Comparison of ENCODE assay signal across 9 cellular contexts in the genomic region with DNA sequence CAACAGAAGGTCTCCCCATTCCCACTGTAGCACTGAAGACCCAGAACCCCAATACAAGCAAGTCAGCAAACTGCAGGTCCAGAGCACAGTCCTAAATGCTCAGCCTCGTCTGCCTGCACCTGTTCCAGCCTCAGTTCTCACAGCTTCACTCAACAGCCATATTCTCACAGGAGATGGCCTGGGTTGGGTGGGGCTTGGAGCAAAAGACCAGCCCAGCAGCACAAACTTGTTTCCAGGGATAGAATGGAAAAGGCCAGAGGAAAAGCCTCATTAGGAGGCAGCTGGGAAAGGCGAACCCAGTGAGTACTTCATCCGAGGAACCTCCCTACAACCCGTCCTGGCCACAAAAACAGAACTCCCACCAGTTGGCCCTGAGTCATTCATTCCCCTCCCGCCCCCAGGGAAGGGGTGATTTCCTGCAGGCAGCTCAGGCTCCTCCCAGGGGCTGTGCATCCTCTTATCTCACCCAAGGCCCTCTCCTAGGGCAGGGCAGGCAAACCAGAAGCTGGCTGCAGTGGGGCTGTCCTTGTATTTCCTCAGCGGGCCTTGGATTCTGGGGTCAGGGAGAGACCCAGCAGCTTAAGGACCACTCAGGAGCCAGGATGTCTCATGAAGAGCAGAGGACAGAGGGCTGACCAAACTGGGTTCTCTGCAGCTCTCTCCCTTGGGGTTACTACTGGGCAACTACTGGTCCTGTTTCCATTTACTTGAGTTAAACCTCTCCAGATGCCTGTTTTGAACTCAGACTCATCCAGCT. TPM values are rescaled to one million over a fixed set of nuclear protein-coding genes. Genes with fewer than 3 reads are reported as not detected.
A peak's percentile ranks its signal among the peaks of the same experiment; 100 is the strongest.
DNase-seq lines count a peak whose midpoint lies in the region; ATAC-seq and TF ChIP-seq lines count a peak whose summit lies in the region.
"Had no signal": no experiment of that assay in that cellular context is flagged by ENCODE, and none has a peak within 500 bp of the region (broad histone marks: within the 10 kb centered on the region; RNA-seq: fewer than 3 reads in every experiment).

No MANE protein-coding gene starts in this region.

- H3K27ac ChIP-seq in left ventricle myocardium inferior (replicated peaks) = peak overlapping the region; percentile 73

- TF ChIP-seq CTCF in left ventricle myocardium inferior (IDR thresholded peaks at IDR 0.05; ENCODE audit: borderline replicate concordance) = no peak

- ATAC-seq in GM19328 (IDR thresholded peaks at IDR 0.05; ENCODE audit: unreplicated experiment) (no peak), HG02642 (IDR thresholded peaks at IDR 0.05; ENCODE audit: poor library complexity, unreplicated experiment) (no peak)

- intact Hi-C loops in left ventricle myocardium inferior (cut with micrococcal nuclease) = no loop called here

- H3K27me3 ChIP-seq in left ventricle myocardium inferior (ENCODE audit: low read depth) = no peaks in the 10 kb centered on the region

- peaks cover 5% of the 10 kb centered on the region for H3K36me3 ChIP-seq in left ventricle myocardium inferior

- peaks cover 25% of the 10 kb centered on the region for H3K9me3 ChIP-seq in left ventricle myocardium inferior (replicated peaks)

- no peak overlapping the region for H3K4me3 ChIP-seq in left ventricle myocardium inferior

- DNase-seq in stimulated activated naive CD4-positive, alpha-beta T cell treated with Interleukin-2 at 50 U/mL for 16 hours (lab: John Stamatoyannopoulos, UW) = peak; percentile 56
- no peak for DNase-seq in stimulated activated naive CD4-positive, alpha-beta T cell (lab: John Stamatoyannopoulos, UW)
- DNase-seq in activated CD8-positive, alpha-beta memory T cell treated with anti-CD3 and anti-CD28 coated beads, Interleukin-2, amount 50 U/mL, for 24 hours (ENCODE audit: extremely low read depth) = peak; percentile 20
- DNase-seq in left ventricle myocardium inferior (peak; percentile 64), NCI-H1105 treated with DMSO at 0.1 percent for 48 hours (lab: John Stamatoyannopoulos, UW) (no peak)
- DNase-seq in stimulated activated CD4-positive, alpha-beta T cell treated with anti-CD3 and anti-CD28 coated beads, Interleukin-1b, Interleukin-23, amount 100 ng/mL, for 48 hours = peak; percentile 74

- peaks cover 24% of the 10 kb centered on the region for H3K4me1 ChIP-seq in left ventricle myocardium inferior

RNA-seq across cellular contexts. Expression of gene MPL, which starts 7.4 kb away (rescaled TPM):
- 0.82 TPM for total RNA-seq in left ventricle myocardium inferior
- total RNA-seq: temporal lobe had no signal

RNA-seq across cellular contexts. Expression of gene CDC20, which starts 28.6 kb away (rescaled TPM):
- total RNA-seq in left ventricle myocardium inferior = 0.99 TPM

RNA-seq across cellular contexts. Expression of gene TIE1, which starts 29.4 kb away (rescaled TPM):
- 25.1 TPM for total RNA-seq in left ventricle myocardium inferior

RNA-seq across cellular contexts. Expression of gene ELOVL1, which starts 37.6 kb away (rescaled TPM):
- 26.7 TPM for total RNA-seq in left ventricle myocardium inferior

RNA-seq across cellular contexts. Expression of gene C1orf210, which starts 44.8 kb away (rescaled TPM):
- total RNA-seq in left ventricle myocardium inferior = not detected
- total RNA-seq: temporal lobe had no signal

Comparison
In these comparisons a context has a peak if more than half of its experiments do, and no peak if none do; other contexts are left out.
1. DNase-seq: peak in stimulated activated naive CD4-positive, alpha-beta T cell treated with Interleukin-2 at 50 U/mL for 16 hours (single experiment), activated CD8-positive, alpha-beta memory T cell treated with anti-CD3 and anti-CD28 coated beads, Interleukin-2, amount 50 U/mL, for 24 hours (single experiment), left ventricle myocardium inferior (single experiment) and stimulated activated CD4-positive, alpha-beta T cell treated with anti-CD3 and anti-CD28 coated beads, Interleukin-1b, Interleukin-23, amount 100 ng/mL, for 48 hours (single experiment); none in stimulated activated naive CD4-positive, alpha-beta T cell (0 of 6) and NCI-H1105 treated with DMSO at 0.1 percent for 48 hours (single experiment).